Comparison of ENCODE assay signal across 8 cellular contexts in genomic region chr10:130190065-130190736, GRCh38. TPM values are rescaled to one million over a fixed set of nuclear protein-coding genes. Genes with fewer than 3 reads are reported as not detected.
A peak's percentile ranks its signal among the peaks of the same experiment; 100 is the strongest.
DNase-seq lines count a peak whose midpoint lies in the region; ATAC-seq lines count a peak whose summit lies in the region.

No MANE protein-coding gene starts in this region.

- H3K36me3 ChIP-seq in HUES6 (ENCODE audit: control insufficient read depth, insufficient read depth, low read length) = peaks cover 19% of the 10 kb centered on the region

- H3K4me1 ChIP-seq in HUES6 (ENCODE audit: control insufficient read depth, insufficient read depth, low read length) = peaks cover 11% of the 10 kb centered on the region; the same call in 1 of the 2 replicates

- H3K27me3 ChIP-seq in HUES6 (ENCODE audit: control insufficient read depth, insufficient read depth, low read length) = no peaks in the 10 kb centered on the region

- DNase-seq in DMS153 treated with DMSO at 0.1 percent for 48 hours (lab: John Stamatoyannopoulos, UW; ENCODE audit: unreplicated experiment) (peak; percentile 32), SHP77 treated with DMSO at 0.1 percent for 48 hours (lab: John Stamatoyannopoulos, UW) (peak; percentile 10), glomerular visceral epithelial cell (ENCODE audit: extremely low spot score) (peak; percentile 72), occipital lobe (lab: John Stamatoyannopoulos, UW) (peak; percentile 84), substantia nigra (lab: John Stamatoyannopoulos, UW) (peak in 47 of 49 donors; percentile 13 to 93 (median 72))
- peak; percentile 90 for DNase-seq in activated naive CD4-positive, alpha-beta T cell treated with Interleukin-2 at 50 U/mL for 16 hours

- H3K4me3 ChIP-seq in HUES6 (ENCODE audit: low read depth, low read length) = peak overlapping the region; percentile 77

- 0 out of 2 replicates have a peak overlapping the region, but pooled peaks have one; percentile 32 for H3K27ac ChIP-seq in HUES6 (ENCODE audit: low read depth, low read length)
- no peak overlapping the region for H3K27ac ChIP-seq in substantia nigra (ENCODE audit: low read depth, low read length, poor library complexity, severe bottlenecking)

- H3K9me3 ChIP-seq in HUES6 (ENCODE audit: control insufficient read depth, insufficient read depth, low read depth, low read length) = 0 out of 2 replicates have a peak, but pooled peaks cover 5% of the 10 kb centered on the region

- peak; percentile 81 for ATAC-seq in GM21447 (IDR thresholded peaks at IDR 0.05; ENCODE audit: unreplicated experiment)

- H3K9ac ChIP-seq in HUES6 (ENCODE audit: low read length) = peak overlapping the region; percentile 62

RNA-seq across cellular contexts. Expression of gene GLRX3, which starts 54.0 kb away (rescaled TPM):
- total RNA-seq in occipital lobe = 49.0 TPM

Comparison
In these comparisons a context has a peak if more than half of its experiments do, and no peak if none do; other contexts are left out.
1. DNase-seq: peak in every context shown above with its lines; median percentile 90 in activated naive CD4-positive, alpha-beta T cell treated with Interleukin-2 at 50 U/mL for 16 hours; 84 in occipital lobe; 72 in glomerular visceral epithelial cell; 72 in substantia nigra; 32 in DMS153 treated with DMSO at 0.1 percent for 48 hours; 10 in SHP77 treated with DMSO at 0.1 percent for 48 hours.